ENCODE assay signal across 1 cellular context in genomic region chr3:112086018-112086854, GRCh38.
TF ChIP-seq lines count a peak whose summit lies in the region.

TSS of gene C3orf52 (plus strand) at chr3:112086389. CDS start at chr3:112086408, 19 bp downstream.

TF ChIP-seq in HepG2, 621 proteins besides CTCF, POLR2A, EP300 and RAD21 (continued from another document and continues in another):
- TF ChIP-seq KIAA2018 (CRISPR knock-in tag; IDR thresholded peaks at IDR 0.05; ENCODE audit: borderline replicate concordance) (no peak), PCBP2 (optimal IDR thresholded peaks at IDR 0.05; ENCODE audit: low read depth, low read length, poor library complexity, severe bottlenecking) (no peak), TEAD2 (CRISPR knock-in tag; IDR thresholded peaks at IDR 0.05) (no peak), SALL1 (CRISPR knock-in tag; IDR thresholded peaks at IDR 0.05) (peak; percentile 77), FOXP1 (IDR thresholded peaks at IDR 0.05) (no peak), FOXP1 (CRISPR knock-in tag; IDR thresholded peaks at IDR 0.05) (no peak), ZNF614 (CRISPR knock-in tag; IDR thresholded peaks at IDR 0.05; ENCODE audit: borderline replicate concordance) (0 out of 2 replicates have a peak, but pooled peaks have one; percentile 31), ATM (IDR thresholded peaks at IDR 0.05; ENCODE audit: borderline replicate concordance) (no peak), ARID2 (CRISPR knock-in tag; IDR thresholded peaks at IDR 0.05; ENCODE audit: borderline replicate concordance) (peak; percentile 90; the same call in 1 of the 2 replicates), CHD2 (IDR thresholded peaks at IDR 0.05; ENCODE audit: low read depth, low read length) (no peak), ZNF549 (CRISPR knock-in tag; IDR thresholded peaks at IDR 0.05) (no peak), ERF (CRISPR knock-in tag; IDR thresholded peaks at IDR 0.05) (no peak), ZNF777 (CRISPR knock-in tag; IDR thresholded peaks at IDR 0.05) (peak; percentile 83), FOXP4 (CRISPR knock-in tag; IDR thresholded peaks at IDR 0.05) (no peak), DRAP1 (CRISPR knock-in tag; IDR thresholded peaks at IDR 0.05) (no peak), ZNF850 (CRISPR knock-in tag; conservative IDR thresholded peaks at IDR 0.05) (no peak), ZFP91 (CRISPR knock-in tag; IDR thresholded peaks at IDR 0.05; ENCODE audit: borderline replicate concordance) (peak; percentile 62; the same call in 1 of the 2 replicates), ARID5B (CRISPR knock-in tag; IDR thresholded peaks at IDR 0.05) (peak; percentile 55), ZNF205 (CRISPR knock-in tag; IDR thresholded peaks at IDR 0.05) (no peak), DMAP1 (CRISPR knock-in tag; IDR thresholded peaks at IDR 0.05) (0 out of 2 replicates have a peak, but pooled peaks have one; percentile 45), JUND (CRISPR knock-in tag; IDR thresholded peaks at IDR 0.05) (no peak), DPF2 (CRISPR knock-in tag; IDR thresholded peaks at IDR 0.05; ENCODE audit: borderline replicate concordance, low read depth) (no peak), ATF4 (CRISPR knock-in tag; IDR thresholded peaks at IDR 0.05) (0 out of 4 replicates have a peak, but pooled peaks of 1 of the 2 experiments have one; percentile 32), PREB (CRISPR knock-in tag; IDR thresholded peaks at IDR 0.05) (no peak), MAX (IDR thresholded peaks at IDR 0.05) (peak; percentile 90), BCL6 (CRISPR knock-in tag; IDR thresholded peaks at IDR 0.05) (0 out of 2 replicates have a peak, but pooled peaks have one; percentile 38), RBFOX2 (IDR thresholded peaks at IDR 0.05; ENCODE audit: low read depth, low read length) (no peak), MXD4 (CRISPR knock-in tag; IDR thresholded peaks at IDR 0.05) (peak; percentile 70; the same call in 1 of the 2 replicates), ZBTB44 (CRISPR knock-in tag; IDR thresholded peaks at IDR 0.05) (no peak), AGO2 (optimal IDR thresholded peaks at IDR 0.05; ENCODE audit: low read depth, low read length) (no peak), ZNF383 (CRISPR knock-in tag; IDR thresholded peaks at IDR 0.05; ENCODE audit: borderline replicate concordance) (no peak), ZNF619 (CRISPR knock-in tag; IDR thresholded peaks at IDR 0.05) (no peak), KDM3A (CRISPR knock-in tag; IDR thresholded peaks at IDR 0.05; ENCODE audit: low read depth) (no peak), YEATS2 (CRISPR knock-in tag; IDR thresholded peaks at IDR 0.05; ENCODE audit: borderline replicate concordance) (no peak), PBX2 (CRISPR knock-in tag; IDR thresholded peaks at IDR 0.05) (no peak)
